In genomic region chr5:151584057-151584937, GRCh38 we compare ENCODE assay signal across 13 cellular contexts. TPM values are rescaled to one million over a fixed set of nuclear protein-coding genes. Genes with fewer than 3 reads are reported as not detected.
"Had no signal": no experiment of that assay in that cellular context is flagged by ENCODE, and none has a peak within 500 bp of the region (broad histone marks: within the 10 kb centered on the region; RNA-seq: fewer than 3 reads in every experiment).

No MANE protein-coding gene starts in this region.

- H3K4me1 ChIP-seq: ascending aorta, tibial nerve had no signal

- H3K27me3 ChIP-seq: ascending aorta, sigmoid colon, tibial nerve had no signal

- H3K9me3 ChIP-seq: ascending aorta, sigmoid colon, tibial nerve had no signal

- H3K36me3 ChIP-seq: ascending aorta, sigmoid colon, tibial nerve had no signal

- H3K27ac ChIP-seq: ascending aorta, sigmoid colon, tibial nerve had no signal

- DNase-seq: activated CD8-positive, alpha-beta memory T cell treated with anti-CD3 and anti-CD28 coated beads, Interleukin-2, amount 10 ng/mL, durations not matched to agents 7 days and 5 days; activated naive CD4-positive, alpha-beta T cell treated with anti-CD3 and anti-CD28 coated beads, Interleukin-2, amount 10 ng/mL, durations not matched to agents 7 days and 5 days; activated T-cell treated with anti-CD3 and anti-CD28 coated beads, Interleukin-2, amount 50 U/mL, for 24 hours; dermis blood vessel endothelial cell; effector memory CD8-positive, alpha-beta T cell; glutamatergic neuron; hypothalamus; sigmoid colon; T-cell; T-helper 9 cell had no signal

- H3K4me3 ChIP-seq: ascending aorta, sigmoid colon, tibial nerve had no signal

RNA-seq across cellular contexts. Expression of gene FAT2, which starts 6.8 kb away (rescaled TPM):
- total RNA-seq: activated CD8-positive, alpha-beta memory T cell treated with anti-CD3 and anti-CD28 coated beads, Interleukin-2, amount 10 ng/mL, durations not matched to agents 7 days and 5 days; ascending aorta; neural crest cell; sigmoid colon; T-cell had no signal
